9 cellular contexts compared by ENCODE assay signal in genomic region chr6:46016063-46016608, GRCh38. TPM values are rescaled to one million over a fixed set of nuclear protein-coding genes. Genes with fewer than 3 reads are reported as not detected.
A peak's percentile ranks its signal among the peaks of the same experiment; 100 is the strongest.
DNase-seq lines count a peak whose midpoint lies in the region; ATAC-seq, FAIRE-seq and TF ChIP-seq lines count a peak whose summit lies in the region.
"Had no signal": no experiment of that assay in that cellular context is flagged by ENCODE, and none has a peak within 500 bp of the region (broad histone marks: within the 10 kb centered on the region; RNA-seq: fewer than 3 reads in every experiment).

No MANE protein-coding gene starts in this region.

- ATAC-seq in K562 (no peak), GM19395 (IDR thresholded peaks at IDR 0.05; ENCODE audit: unreplicated experiment) (no peak), gastroesophageal sphincter (no peak)

- no peak overlapping the region for H3K4me2 ChIP-seq in K562 (ENCODE audit: insufficient read depth, low read length)

- intact Hi-C loops in K562 (cut with micrococcal nuclease): no loop called here
- intact Hi-C loops in thyroid gland (cut with DNase I): no loop called here

- TF ChIP-seq RAD21 in K562 (CRISPR knock-in tag; conservative IDR thresholded peaks at IDR 0.05 in 1 of 2, IDR thresholded peaks at IDR 0.05 in 1 of 2): no peak

- no peak overlapping the region for H2AFZ ChIP-seq in K562 (ENCODE audit: low read depth, low read length)

- no peak for DNase-seq in activated T-cell treated with anti-CD3 and anti-CD28 coated beads, Interleukin-2, amount 50 U/mL, for 24 hours
- DNase-seq in activated T-cell treated with anti-CD3 and anti-CD28 coated beads for 4 hours (no peak), K562 (ENCODE audit: extremely low read depth in 1 of 4, low spot score in 3 of 4) (no peak), mesothelial cell of epicardium (ENCODE audit: low spot score in 2 of 2, unreplicated experiment in 2 of 2) (no peak), thyroid gland (no peak), Ammon's horn (ENCODE audit: low spot score) (no peak)

- H3K27ac ChIP-seq in K562 (ENCODE audit: extremely low read depth, low read depth, low read length) (no peak overlapping the region), thyroid gland (peak overlapping the region in 1 of 3 donors; percentile 67), gastroesophageal sphincter (peak overlapping the region in 1 of 4 donors; percentile 71)

- H3K27me3 ChIP-seq in K562 (ENCODE audit: control insufficient read depth in 2 of 2, insufficient read depth in 2 of 2, low read length in 2 of 2): peaks cover 24 to 33% of the 10 kb centered on the region in 2 experiments
- H3K27me3 ChIP-seq in thyroid gland: no peaks in the 10 kb centered on the region
- H3K27me3 ChIP-seq in gastroesophageal sphincter: peaks cover 56% of the 10 kb centered on the region

- no peaks in the 10 kb centered on the region for H3K36me3 Mint-ChIP-seq in activated T-cell treated with anti-CD3 and anti-CD28 coated beads, Interleukin-2, amount 50 U/mL, for 24 hours (ENCODE audit: low read depth)
- H3K36me3 Mint-ChIP-seq in mesothelial cell of epicardium: no peaks in the 10 kb centered on the region

- H3K27ac Mint-ChIP-seq in activated T-cell treated with anti-CD3 and anti-CD28 coated beads, Interleukin-2, amount 50 U/mL, for 24 hours: no peak overlapping the region
- H3K27ac Mint-ChIP-seq in mesothelial cell of epicardium: no peak overlapping the region

- TF ChIP-seq EP300 in K562 (IDR thresholded peaks at IDR 0.05; ENCODE audit: low read length) (no peak), gastroesophageal sphincter (IDR thresholded peaks at IDR 0.05) (no peak)

- H3K27me3 Mint-ChIP-seq in activated T-cell treated with anti-CD3 and anti-CD28 coated beads, Interleukin-2, amount 50 U/mL, for 24 hours: peaks cover 23% of the 10 kb centered on the region
- H3K27me3 Mint-ChIP-seq in mesothelial cell of epicardium (ENCODE audit: low read depth): peaks cover 60% of the 10 kb centered on the region

- peak overlapping the region; percentile 25 for H3K4me3 Mint-ChIP-seq in activated T-cell treated with anti-CD3 and anti-CD28 coated beads, Interleukin-2, amount 50 U/mL, for 24 hours
- peak overlapping the region; percentile 43 for H3K4me3 Mint-ChIP-seq in mesothelial cell of epicardium

- in situ Hi-C loops in K562 (cut with MboI): no loop called here

- H3K36me3 ChIP-seq in K562 (ENCODE audit: control insufficient read depth, insufficient read depth, low read length) (no peaks in the 10 kb centered on the region), thyroid gland (no peaks in the 10 kb centered on the region), gastroesophageal sphincter (no peaks in the 10 kb centered on the region)

- CTCF ChIA-PET in K562 (lab: Yijun Ruan, JAX; ENCODE audit: low intra/inter-chr PET ratio): no interaction called here

- TF ChIP-seq POLR2A in K562 (conservative IDR thresholded peaks at IDR 0.05) (no peak), thyroid gland (IDR thresholded peaks at IDR 0.05) (no peak), gastroesophageal sphincter (IDR thresholded peaks at IDR 0.05) (no peak)

- FAIRE-seq in K562 (lab: Jason Lieb, UNC): no peak
- FAIRE-seq: GM18507 had no signal

- POLR2A ChIA-PET in K562 (lab: Yijun Ruan, JAX): no interaction called here

- H3K9me3 ChIP-seq in K562 (replicated peaks; ENCODE audit: control insufficient read depth, insufficient read depth, low read depth, low read length) (no peaks in the 10 kb centered on the region), thyroid gland (no peaks in the 10 kb centered on the region), gastroesophageal sphincter (no peaks in the 10 kb centered on the region)

- no peak overlapping the region for H3K9ac ChIP-seq in K562 (ENCODE audit: insufficient read depth in 1 of 2, low read depth in 2 of 2, low read length in 2 of 2)

- H3K4me1 ChIP-seq in K562 (replicated peaks in 1 of 2; ENCODE audit: control insufficient read depth in 2 of 2, insufficient read depth in 2 of 2, low read length in 2 of 2) (peaks cover 0 to 10% of the 10 kb centered on the region in 2 experiments; a peak in 1 of 5 replicates), thyroid gland (peaks cover 8% of the 10 kb centered on the region in 2 donors), gastroesophageal sphincter (peaks cover 0 to 23% (median 8%) of the 10 kb centered on the region in 3 donors)

- H3K4me1 Mint-ChIP-seq in activated T-cell treated with anti-CD3 and anti-CD28 coated beads, Interleukin-2, amount 50 U/mL, for 24 hours (ENCODE audit: low read depth): peaks cover 44% of the 10 kb centered on the region
- H3K4me1 Mint-ChIP-seq in mesothelial cell of epicardium: peaks cover 23% of the 10 kb centered on the region

- H3K9me1 ChIP-seq in K562 (ENCODE audit: control insufficient read depth, insufficient read depth, low read length): no peaks in the 10 kb centered on the region

- no peak for TF ChIP-seq CTCF in K562 (IDR thresholded peaks at IDR 0.05 in 2 of 3, conservative IDR thresholded peaks at IDR 0.05 in 1 of 3; ENCODE audit: insufficient read depth in 2 of 3, low read depth in 1 of 3, low read length in 3 of 3)
- TF ChIP-seq CTCF in mesothelial cell of epicardium (IDR thresholded peaks at IDR 0.05; ENCODE audit: unreplicated experiment): no peak
- TF ChIP-seq CTCF in thyroid gland (IDR thresholded peaks at IDR 0.05): no peak
- TF ChIP-seq CTCF in gastroesophageal sphincter (IDR thresholded peaks at IDR 0.05): no peak

- H4K20me1 ChIP-seq in K562 (replicated peaks; ENCODE audit: control insufficient read depth, insufficient read depth, low read length): no peaks in the 10 kb centered on the region; the same call in 1 of the 2 replicates

- WGBS in K562 (ENCODE audit: insufficient coverage, low coverage, missing lambda C conversion rate): 6% methylated on average over 7 of the region's 8 CpGs
- WGBS in thyroid gland, 2 donors: 42 to 44% methylated on average over 8 of the region's 8 CpGs
- 38 to 43% methylated on average over 4 to 6 of the region's 8 CpGs for WGBS in gastroesophageal sphincter (ENCODE audit: low coverage in 1 of 2), 2 donors

- no peaks in the 10 kb centered on the region for H3K9me3 Mint-ChIP-seq in activated T-cell treated with anti-CD3 and anti-CD28 coated beads, Interleukin-2, amount 50 U/mL, for 24 hours
- no peaks in the 10 kb centered on the region for H3K9me3 Mint-ChIP-seq in mesothelial cell of epicardium

- H3K4me3 ChIP-seq in K562: no peak overlapping the region
- H3K4me3 ChIP-seq in thyroid gland (replicated peaks in 1 of 3): peak overlapping the region in 2 of 3 donors; percentile 60 to 63
- H3K4me3 ChIP-seq in gastroesophageal sphincter: peak overlapping the region in 1 of 2 donors; percentile 58

- no TSS peak for BruUV-seq in K562 (replicated peaks; lab: Mats Ljungman, UMichigan)

- H3K79me2 ChIP-seq in K562 (ENCODE audit: control insufficient read depth, insufficient read depth, low read length): no peaks in the 10 kb centered on the region

TF ChIP-seq in K562, 482 proteins besides CTCF, POLR2A, EP300 and RAD21:
- TF ChIP-seq HMBOX1 (IDR thresholded peaks at IDR 0.05): no peak
- peak; percentile 90 for TF ChIP-seq PCBP1 (IDR thresholded peaks at IDR 0.05; ENCODE audit: low read depth, low read length, poor library complexity, severe bottlenecking)
- peak; percentile 90 for TF ChIP-seq HNRNPK (IDR thresholded peaks at IDR 0.05; ENCODE audit: low read depth, low read length, poor library complexity, severe bottlenecking)
TF ChIP-seq in K562: peak in this region for 2.

RNA-seq across cellular contexts. Expression of gene CLIC5, which starts 0.5 kb away (rescaled TPM):
- total RNA-seq in K562 (2011; cell fraction: chromatin; rRNA removed; ENCODE audit: low replicate concordance): 0.28 TPM in 1 of 2 replicates, not detected in the other
- not detected in 2 replicates for total RNA-seq in K562 (2011; cell fraction: nucleolus; rRNA removed)
- not detected in 2 replicates for total RNA-seq in K562 (2011; cell fraction: nucleoplasm; rRNA removed)
- not detected in 2 replicates for total RNA-seq in K562 (2014; rRNA removed)
- not detected in 2 replicates for total RNA-seq in K562 (2014; rRNA removed; fragmentation: Illumina TruSeq; extraction: Trizol)
- total RNA-seq in K562 (2015; rRNA removed; fragmentation: Illumina TruSeq; extraction: Trizol): not detected in 2 replicates
- total RNA-seq in K562 (2021): 0.04 and 0.31 TPM in 2 replicates
- not detected in 2 replicates for polyA plus RNA-seq in K562 (2011; rRNA removed)
- polyA plus RNA-seq in K562 (2011; cell fraction: cytosol; rRNA removed): not detected in 2 replicates
- not detected in 2 replicates for polyA plus RNA-seq in K562 (2011; cell fraction: nucleus; rRNA removed)
- polyA plus RNA-seq in K562 (2012): not detected in 2 replicates
- not detected in 2 replicates for polyA plus RNA-seq in K562 (2014; fragmentation: Illumina TruSeq; extraction: Trizol)
- polyA plus RNA-seq in K562 (2014; fragmentation: Nextera tagmentation; extraction: Ambion mirVana): not detected
- polyA plus RNA-seq in K562 (2014; rRNA removed): not detected in 2 replicates
- polyA minus RNA-seq in K562 (2011; rRNA and poly(A)+ RNA removed): not detected in 2 replicates
- polyA minus RNA-seq in K562 (2011; cell fraction: cytosol; rRNA and poly(A)+ RNA removed): not detected in 2 replicates
- not detected in 2 replicates for polyA minus RNA-seq in K562 (2011; cell fraction: nucleus; rRNA and poly(A)+ RNA removed)
- total RNA-seq in mesothelial cell of epicardium: 1.8 to 2.4 TPM (median 2.1 TPM) in 3 replicates
- 10 to 100 TPM; 10.5 to 15.5 (median 11.7) TPM for total RNA-seq in thyroid gland
- total RNA-seq in gastroesophageal sphincter: 1 to 10 TPM; 2.8 to 6.9 (median 5.0) TPM
